In the genomic region with DNA sequence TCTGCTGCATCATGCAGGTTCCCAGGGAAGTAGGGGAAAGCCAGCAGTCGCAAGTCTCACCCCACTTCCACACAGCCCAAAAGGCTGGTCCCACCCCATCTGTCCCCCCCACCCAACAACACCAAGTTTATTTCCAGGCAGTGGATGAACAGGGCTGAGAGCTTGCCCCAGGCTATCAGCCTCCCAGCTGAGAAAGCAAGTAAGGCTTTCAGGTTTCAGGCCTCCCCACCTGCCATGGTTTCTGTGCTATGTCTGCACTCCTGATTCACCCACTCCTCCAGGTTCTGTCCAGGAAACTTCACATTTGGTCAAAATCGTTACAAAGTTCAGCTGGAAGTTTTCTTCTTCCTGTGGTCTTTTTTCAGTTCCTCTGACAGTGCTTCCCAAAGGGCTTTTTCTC, we compare ENCODE assay signal across 23 cellular contexts.
DNase-seq lines count a peak whose midpoint lies in the region; FAIRE-seq and TF ChIP-seq lines count a peak whose summit lies in the region.
"Had no signal": no experiment of that assay in that cellular context is flagged by ENCODE, and none has a peak within 500 bp of the region (broad histone marks: within the 10 kb centered on the region; RNA-seq: fewer than 3 reads in every experiment).

No MANE protein-coding gene starts in this region.

- H3K4me3 ChIP-seq in BLaER1 treated with 17β-estradiol and CSF1 and Interleukin-3, amounts not matched to agents 10 nM and 100 nM = no peak overlapping the region
- no peak overlapping the region for H3K4me3 ChIP-seq in H1 (ENCODE audit: extremely low read depth in 1 of 4, insufficient read depth in 2 of 4, low read depth in 3 of 4, low read length in 4 of 4)

- peak overlapping the region in 1 of 11 experiments; percentile 5; a peak in 1 of 22 replicates for H3K27ac ChIP-seq in BLaER1 treated with 17β-estradiol and CSF1 and Interleukin-3, amounts not matched to agents 10 nM and 100 nM
- no peak overlapping the region for H3K27ac ChIP-seq in H9 (ENCODE audit: insufficient read length, low read depth, low read length)
- H3K27ac ChIP-seq in H1 (ENCODE audit: low read depth, low read length) = no peak overlapping the region

- CTCF ChIA-PET in H1 (lab: Charles Lee; ENCODE audit: partially characterized antibody) = interaction anchor here (0.6 to 1.6 kb wide), 4 partner anchors 14 to 252 kb away, joined by 3 to 4 read pairs (median 4); no protein-coding TSS in a partner anchor

- H3K56ac ChIP-seq in H9 (ENCODE audit: insufficient read length, low read depth, low read length) (no peak overlapping the region), H1 (replicated peaks; ENCODE audit: insufficient read length, low read depth, low read length) (no peak overlapping the region)

- H4K8ac ChIP-seq in H9 (replicated peaks; ENCODE audit: insufficient read length, low read depth, low read length) (no peak overlapping the region), H1 (ENCODE audit: extremely low read depth, insufficient read depth, low read length) (no peak overlapping the region)

- no peak overlapping the region for H3K9ac ChIP-seq in BLaER1 treated with 17β-estradiol and CSF1 and Interleukin-3, amounts not matched to agents 10 nM and 100 nM
- H3K9ac ChIP-seq in H9 (ENCODE audit: extremely low read depth, insufficient read length, low read length) (no peak overlapping the region), H1 (replicated peaks in 1 of 4; ENCODE audit: extremely low read depth in 1 of 4, low read depth in 3 of 4, low read length in 3 of 4) (no peak overlapping the region)

- H4K91ac ChIP-seq in H9 (ENCODE audit: insufficient read length, low read depth, low read length) = no peak overlapping the region
- no peak overlapping the region for H4K91ac ChIP-seq in H1 (replicated peaks; ENCODE audit: insufficient read length, low read length)

- H3K27ac Mint-ChIP-seq in H9 = no peak overlapping the region
- H3K27ac Mint-ChIP-seq: CD4-positive, alpha-beta memory T cell had no signal

- H2BK20ac ChIP-seq in H9 (ENCODE audit: low read depth, low read length, poor library complexity, severe bottlenecking) = no peak overlapping the region
- no peak overlapping the region for H2BK20ac ChIP-seq in H1 (ENCODE audit: low read length)

- H3K27me3 ChIP-seq in BLaER1 treated with 17β-estradiol and CSF1 and Interleukin-3, amounts not matched to agents 10 nM and 100 nM = no peaks in the 10 kb centered on the region
- H3K27me3 ChIP-seq in H9 (ENCODE audit: insufficient read depth, low read length) = no peaks in the 10 kb centered on the region
- no peaks in the 10 kb centered on the region for H3K27me3 ChIP-seq in H1 (replicated peaks in 1 of 4; ENCODE audit: control insufficient read depth in 3 of 4, extremely low read depth in 1 of 4, insufficient read depth in 3 of 4, low read length in 3 of 4)
- H3K27me3 ChIP-seq: BE2C had no signal

- H3K18ac ChIP-seq in H9 (ENCODE audit: insufficient read length, low read depth, low read length) (no peak overlapping the region), H1 (ENCODE audit: extremely low read depth, low read length) (no peak overlapping the region)

- peaks cover 19 to 41% (median 27%) of the 10 kb centered on the region in 11 experiments for H3K9me3 ChIP-seq in BLaER1 treated with 17β-estradiol and CSF1 and Interleukin-3, amounts not matched to agents 10 nM and 100 nM (replicated peaks in 1 of 11)
- H3K9me3 ChIP-seq in H9 (ENCODE audit: control insufficient read depth, low read depth, low read length) (no peaks in the 10 kb centered on the region), H1 (ENCODE audit: insufficient read depth in 2 of 2, low read depth in 1 of 2, low read length in 1 of 2) (no peaks in the 10 kb centered on the region)
- H3K9me3 ChIP-seq: BE2C, Caco-2 had no signal

- H3K23me2 ChIP-seq in H9 (ENCODE audit: insufficient read length, low read depth, low read length, poor library complexity, severe bottlenecking) (no peaks in the 10 kb centered on the region), H1 (ENCODE audit: low read depth, low read length) (no peaks in the 10 kb centered on the region)

- no peak overlapping the region for H3K4ac ChIP-seq in H9 (ENCODE audit: low read depth, low read length)
- no peak overlapping the region for H3K4ac ChIP-seq in H1 (replicated peaks; ENCODE audit: insufficient read length, low read depth, low read length)

- H3K36me3 ChIP-seq in BLaER1 treated with 17β-estradiol and CSF1 and Interleukin-3, amounts not matched to agents 10 nM and 100 nM = no peaks in the 10 kb centered on the region
- H3K36me3 ChIP-seq in H1 (ENCODE audit: control insufficient read depth in 2 of 4, insufficient read depth in 4 of 4, low read length in 3 of 4) = no peaks in the 10 kb centered on the region
- H3K36me3 ChIP-seq: BE2C had no signal

- H3K79me2 ChIP-seq in H9 (ENCODE audit: insufficient read depth, low read length) = no peaks in the 10 kb centered on the region
- no peaks in the 10 kb centered on the region for H3K79me2 ChIP-seq in H1 (ENCODE audit: control insufficient read depth in 1 of 2, insufficient read depth in 2 of 2, low read length in 2 of 2)

- TF ChIP-seq CTCF in H9 (conservative IDR thresholded peaks at IDR 0.05) = no peak
- TF ChIP-seq CTCF in H1 (IDR thresholded peaks at IDR 0.05; ENCODE audit: control extremely low read depth in 1 of 3, insufficient read depth in 1 of 3, low read depth in 1 of 3, low read length in 3 of 3) = no peak

- H2AFZ ChIP-seq in H9 (ENCODE audit: low read length) (no peak overlapping the region), H1 (ENCODE audit: low read length) (peak overlapping the region; percentile 94; the same call in 1 of the 2 replicates)

- H3K4me1 ChIP-seq in BLaER1 treated with 17β-estradiol and CSF1 and Interleukin-3, amounts not matched to agents 10 nM and 100 nM = peaks cover 7 to 26% (median 15%) of the 10 kb centered on the region in 10 experiments; a peak in 18 of 20 replicates
- H3K4me1 ChIP-seq in H9 (ENCODE audit: insufficient read depth, low read length) (no peaks in the 10 kb centered on the region; the same call in 1 of the 2 replicates), H1 (replicated peaks in 1 of 4; ENCODE audit: control insufficient read depth in 3 of 4, insufficient read depth in 4 of 4, low read length in 3 of 4) (no peaks in the 10 kb centered on the region)
- H3K4me1 ChIP-seq: BE2C, Caco-2 had no signal

- no peak overlapping the region for H2BK5ac ChIP-seq in H9 (ENCODE audit: insufficient read length, low read length)
- H2BK5ac ChIP-seq in H1 (ENCODE audit: low read depth, low read length) = no peak overlapping the region

- peak overlapping the region in 10 of 11 experiments; percentile 22 to 67 (median 62); a peak in 18 of 22 replicates for H3K4me2 ChIP-seq in BLaER1 treated with 17β-estradiol and CSF1 and Interleukin-3, amounts not matched to agents 10 nM and 100 nM
- H3K4me2 ChIP-seq in H9 (ENCODE audit: insufficient read depth, insufficient read length, low read length) = no peak overlapping the region
- no peak overlapping the region for H3K4me2 ChIP-seq in H1 (ENCODE audit: insufficient read depth in 1 of 2, low read depth in 2 of 2, low read length in 2 of 2)

- no peaks in the 10 kb centered on the region for H4K20me1 ChIP-seq in BLaER1 treated with 17β-estradiol and CSF1 and Interleukin-3, amounts not matched to agents 10 nM and 100 nM
- no peaks in the 10 kb centered on the region for H4K20me1 ChIP-seq in H9 (ENCODE audit: control insufficient read depth, insufficient read depth, insufficient read length)
- no peaks in the 10 kb centered on the region for H4K20me1 ChIP-seq in H1 (replicated peaks in 1 of 2; ENCODE audit: control insufficient read depth in 1 of 2, insufficient read depth in 2 of 2, low read length in 2 of 2)

- WGBS in H9 (ENCODE audit: extremely low coverage, insufficient read length, low lambda C conversion rate) = no CpG with 5 or more reads among the region's 2 CpGs
- 93% methylated on average over 1 of the region's 2 CpGs; no CpG with 5 or more reads in 1 of the 2 experiments for WGBS in H1 (ENCODE audit: extremely low coverage in 1 of 2, insufficient coverage in 1 of 2, insufficient read length in 1 of 2, insufficient replicate concordance in 2 of 2, low coverage in 1 of 2, low lambda C conversion rate in 2 of 2, missing lambda C conversion rate in 1 of 2), 2 experiments

- POLR2A ChIA-PET in H1 (lab: Charles Lee; ENCODE audit: partially characterized antibody) = interaction anchor here (0.5 kb wide), 1 partner anchor 197 kb away, joined by 3 read pairs; no protein-coding TSS in a partner anchor

- no peak overlapping the region; the same call in 1 of the 2 replicates for H3K14ac ChIP-seq in H9 (ENCODE audit: insufficient read depth, low read length)
- no peak overlapping the region for H3K14ac ChIP-seq in H1 (ENCODE audit: insufficient read length)

- TF ChIP-seq EP300 in H1 (IDR thresholded peaks at IDR 0.05; ENCODE audit: borderline replicate concordance in 1 of 2, low read depth in 2 of 2, low read length in 2 of 2) = no peak

- H2AK5ac ChIP-seq in H9 (ENCODE audit: insufficient read length, low read length) = no peak overlapping the region
- no peak overlapping the region for H2AK5ac ChIP-seq in H1 (ENCODE audit: low read depth, low read length)

- H3K79me1 ChIP-seq in H9 (ENCODE audit: insufficient read depth, low read depth, low read length, poor library complexity, severe bottlenecking) (no peaks in the 10 kb centered on the region), H1 (ENCODE audit: low read depth, low read length) (no peaks in the 10 kb centered on the region)

- FAIRE-seq in H1 (lab: Jason Lieb, UNC) = no peak
- FAIRE-seq: A204.1, D721Med, GM12891, GM19239 had no signal

- H3K4me1 Mint-ChIP-seq in H9 = peaks cover 0 to 7% of the 10 kb centered on the region in 2 experiments; a peak in 2 of 4 replicates
- H3K4me1 Mint-ChIP-seq: CD14-positive monocyte had no signal

- peaks cover 2% of the 10 kb centered on the region; the same call in 1 of the 2 replicates for H3K27me3 Mint-ChIP-seq in H9 (ENCODE audit: low read depth)

- H3K9me3 Mint-ChIP-seq in H9 = peaks cover 4 to 9% of the 10 kb centered on the region in 2 experiments; a peak in 4 of 5 replicates

- TF ChIP-seq RAD21 in H1 (IDR thresholded peaks at IDR 0.05 in 1 of 2, conservative IDR thresholded peaks at IDR 0.05 in 1 of 2; ENCODE audit: low read depth in 2 of 2, low read length in 2 of 2) = no peak

- H3K36me3 Mint-ChIP-seq in H9 (ENCODE audit: insufficient read depth in 1 of 3, low read depth in 3 of 3) = peaks cover 0 to 9% (median 5%) of the 10 kb centered on the region in 3 experiments; a peak in 3 of 7 replicates
- H3K36me3 Mint-ChIP-seq: CD14-positive monocyte; CD4-positive, CD25-positive, alpha-beta regulatory T cell had no signal

- H2BK15ac ChIP-seq in H9 (ENCODE audit: low read depth, low read length) = no peak overlapping the region
- no peak overlapping the region for H2BK15ac ChIP-seq in H1 (ENCODE audit: low read length)

- H3K23ac ChIP-seq in H9 (ENCODE audit: insufficient read length, low read depth, low read length) = no peak overlapping the region
- no peak overlapping the region for H3K23ac ChIP-seq in H1 (ENCODE audit: insufficient read length)

- peak overlapping the region; percentile 23 for H2BK120ac ChIP-seq in H9 (ENCODE audit: low read depth, low read length, poor library complexity, severe bottlenecking)
- H2BK120ac ChIP-seq in H1 (replicated peaks; ENCODE audit: low read depth, low read length) = no peak overlapping the region

- H4K5ac ChIP-seq in H9 (ENCODE audit: insufficient read length, low read depth, low read length) (peak overlapping the region; percentile 30), H1 (ENCODE audit: insufficient read length, low read depth, low read length) (no peak overlapping the region)

- no peak overlapping the region for H2BK12ac ChIP-seq in H9 (ENCODE audit: insufficient read length, low read depth, low read length)
- H2BK12ac ChIP-seq in H1 (ENCODE audit: low read depth, low read length) = no peak overlapping the region

- no peak overlapping the region for H3T11ph ChIP-seq in H9 (ENCODE audit: low read length)

- no peak overlapping the region for H3K4me3 Mint-ChIP-seq in H9
- H3K4me3 Mint-ChIP-seq: CD14-positive monocyte; CD4-positive, alpha-beta memory T cell; CD4-positive, CD25-positive, alpha-beta regulatory T cell; CD8-positive, alpha-beta memory T cell had no signal

- DNase-seq in H9 (no peak), H1 (ENCODE audit: low read depth in 1 of 2, low spot score in 2 of 2) (no peak), COLO829 (ENCODE audit: low spot score) (no peak), NCI-H774 (lab: John Stamatoyannopoulos, UW) (no peak), T-helper 9 cell (no peak), UCSD-AML1 (lab: John Stamatoyannopoulos, UW; ENCODE audit: unreplicated experiment) (no peak)
- DNase-seq: 8988T; ACHN; BE2C; C1 segment of cervical spinal cord; Calu3; CD4-positive, alpha-beta memory T cell; CD8-positive, alpha-beta memory T cell; DMS79 treated with DMSO at 0.1 percent for 48 hours; GDM1 had no signal

- no peak for TF ChIP-seq POLR2A in H1 (IDR thresholded peaks at IDR 0.05; ENCODE audit: control extremely low read depth in 1 of 2, low read depth in 2 of 2, low read length in 2 of 2)

Comparison
In these comparisons a context has a peak if more than half of its experiments do, and no peak if none do; other contexts are left out.
1. H3K4me2 ChIP-seq: peak in BLaER1 treated with 17β-estradiol and CSF1 and Interleukin-3, amounts not matched to agents 10 nM and 100 nM (10 of 11); none in H9 (single experiment) and H1 (0 of 2).